8 cellular contexts compared by ENCODE assay signal in genomic region chr15:40282870-40283614, GRCh38. TPM values are rescaled to one million over a fixed set of nuclear protein-coding genes. Genes with fewer than 3 reads are reported as not detected.
A peak's percentile ranks its signal among the peaks of the same experiment; 100 is the strongest.
DNase-seq lines count a peak whose midpoint lies in the region; ATAC-seq, FAIRE-seq and TF ChIP-seq lines count a peak whose summit lies in the region.

Gene ANKRD63 (minus strand): TSS chr15:40283064. CDS start chr15:40282586, 478 bp downstream.

- no peaks in the 10 kb centered on the region for H3K36me3 ChIP-seq in K562 (ENCODE audit: control insufficient read depth, insufficient read depth, low read length)

- H3K4me1 Mint-ChIP-seq in stimulated activated naive CD8-positive, alpha-beta T cell treated with anti-CD3 and anti-CD28 coated beads, Interleukin-15, Interleukin-2, amounts not matched to agents 100 ng/mL and 50 ng/mL, for 24 hours (ENCODE audit: low read depth): peaks cover 12% of the 10 kb centered on the region

- peak within 1 kb of the TSS; percentile 54 to 82; a peak in 3 of 4 replicates for H3K9ac ChIP-seq in K562 (ENCODE audit: insufficient read depth in 1 of 2, low read depth in 2 of 2, low read length in 2 of 2)

- peak within 1 kb of the TSS; percentile 98 for H2AFZ ChIP-seq in K562 (ENCODE audit: low read depth, low read length)

- H3K36me3 Mint-ChIP-seq in stimulated activated naive CD8-positive, alpha-beta T cell treated with anti-CD3 and anti-CD28 coated beads, Interleukin-15, Interleukin-2, amounts not matched to agents 100 ng/mL and 50 ng/mL, for 24 hours (ENCODE audit: low read depth): no peaks in the 10 kb centered on the region

- TF ChIP-seq EP300 in K562 (IDR thresholded peaks at IDR 0.05; ENCODE audit: low read length): no peak

- in situ Hi-C loops in K562 (cut with MboI): no loop called here

- intact Hi-C loops in K562 (cut with micrococcal nuclease): loop anchor here (2.0 to 5.0 kb wide), 2 partner anchors 39 to 140 kb away; partner anchors contain the start of gene INAFM2

- H3K79me2 ChIP-seq in K562 (ENCODE audit: control insufficient read depth, insufficient read depth, low read length): no peaks in the 10 kb centered on the region

- no TSS peak for BruUV-seq in K562 (replicated peaks; lab: Mats Ljungman, UMichigan)

- H3K4me3 ChIP-seq in K562: peak within 1 kb of the TSS; percentile 58

- H3K9me1 ChIP-seq in K562 (ENCODE audit: control insufficient read depth, insufficient read depth, low read length): no peaks in the 10 kb centered on the region

- TF ChIP-seq CTCF in K562 (IDR thresholded peaks at IDR 0.05 in 2 of 3, conservative IDR thresholded peaks at IDR 0.05 in 1 of 3; ENCODE audit: insufficient read depth in 2 of 3, low read depth in 1 of 3, low read length in 3 of 3): no peak

- H3K27ac ChIP-seq in K562 (ENCODE audit: extremely low read depth, low read depth, low read length): no peak within 1 kb of the TSS; the same call in 2 of the 3 replicates

- TF ChIP-seq POLR2A in K562 (conservative IDR thresholded peaks at IDR 0.05): no peak

- CTCF ChIA-PET in K562 (lab: Yijun Ruan, JAX; ENCODE audit: low intra/inter-chr PET ratio): interaction anchor here (1.1 to 6.3 kb wide), 3 partner anchors 27 to 503 kb away, joined by 3 to 87 read pairs (median 8); partner anchors contain the start of gene PLCB2

- peaks cover 26% of the 10 kb centered on the region for H3K27me3 Mint-ChIP-seq in stimulated activated naive CD8-positive, alpha-beta T cell treated with anti-CD3 and anti-CD28 coated beads, Interleukin-15, Interleukin-2, amounts not matched to agents 100 ng/mL and 50 ng/mL, for 24 hours

- peak within 1 kb of the TSS; percentile 53 for H3K4me3 Mint-ChIP-seq in stimulated activated naive CD8-positive, alpha-beta T cell treated with anti-CD3 and anti-CD28 coated beads, Interleukin-15, Interleukin-2, amounts not matched to agents 100 ng/mL and 50 ng/mL, for 24 hours

- no peaks in the 10 kb centered on the region for H3K9me3 ChIP-seq in K562 (replicated peaks; ENCODE audit: control insufficient read depth, insufficient read depth, low read depth, low read length)

- 9% methylated on average over 52 of the region's 76 CpGs for WGBS in K562 (ENCODE audit: insufficient coverage, low coverage, missing lambda C conversion rate)

- peak within 1 kb of the TSS; percentile 87 for H3K4me2 ChIP-seq in K562 (ENCODE audit: insufficient read depth, low read length)

- POLR2A ChIA-PET in K562 (lab: Yijun Ruan, JAX): no interaction called here

- no peak for FAIRE-seq in K562 (lab: Jason Lieb, UNC)

- peaks cover 13 to 48% of the 10 kb centered on the region in 2 experiments for H3K4me1 ChIP-seq in K562 (replicated peaks in 1 of 2; ENCODE audit: control insufficient read depth in 2 of 2, insufficient read depth in 2 of 2, low read length in 2 of 2)

- no peaks in the 10 kb centered on the region for H4K20me1 ChIP-seq in K562 (replicated peaks; ENCODE audit: control insufficient read depth, insufficient read depth, low read length)

- DNase-seq in activated CD4-positive, CD25-positive, alpha-beta regulatory T cell treated with anti-CD3 and anti-CD28 coated beads, Interleukin-2, amount 50 U/mL, for 72 hours: no peak
- DNase-seq in RPMI7951 (ENCODE audit: low read depth): peak; percentile 22
- peak; percentile 58 to 83 (median 76) for DNase-seq in K562 (ENCODE audit: extremely low read depth in 1 of 4, low spot score in 3 of 4)
- no peak for DNase-seq in left lobe of liver (ENCODE audit: low spot score)
- no peak for DNase-seq in amygdala (lab: John Stamatoyannopoulos, UW)
- DNase-seq in kidney glomerular epithelial cell (lab: John Stamatoyannopoulos, UW): no peak

- H3K9me3 Mint-ChIP-seq in stimulated activated naive CD8-positive, alpha-beta T cell treated with anti-CD3 and anti-CD28 coated beads, Interleukin-15, Interleukin-2, amounts not matched to agents 100 ng/mL and 50 ng/mL, for 24 hours: no peaks in the 10 kb centered on the region

- peak; percentile 52 to 54 for ATAC-seq in activated CD4-positive, CD25-positive, alpha-beta regulatory T cell treated with anti-CD3 and anti-CD28 coated beads, Interleukin-2, amount 50 U/mL, for 24 hours
- ATAC-seq in K562: peak; percentile 72
- peak; percentile 4 for ATAC-seq in left lobe of liver

- no peak for TF ChIP-seq RAD21 in K562 (CRISPR knock-in tag; conservative IDR thresholded peaks at IDR 0.05 in 1 of 2, IDR thresholded peaks at IDR 0.05 in 1 of 2)

- no peaks in the 10 kb centered on the region; a peak in 1 of 5 replicates for H3K27me3 ChIP-seq in K562 (ENCODE audit: control insufficient read depth in 2 of 2, insufficient read depth in 2 of 2, low read length in 2 of 2)

- no peak within 1 kb of the TSS for H3K27ac Mint-ChIP-seq in stimulated activated naive CD8-positive, alpha-beta T cell treated with anti-CD3 and anti-CD28 coated beads, Interleukin-15, Interleukin-2, amounts not matched to agents 100 ng/mL and 50 ng/mL, for 24 hours

TF ChIP-seq in K562, 482 proteins besides CTCF, POLR2A, EP300 and RAD21 (continues in another document):
- TF ChIP-seq MTA3 (IDR thresholded peaks at IDR 0.05; ENCODE audit: borderline replicate concordance) (no peak), CREB3 (tag; conservative IDR thresholded peaks at IDR 0.05; ENCODE audit: low read depth) (no peak), ZBTB7A (IDR thresholded peaks at IDR 0.05; ENCODE audit: borderline replicate concordance, control insufficient read depth, low read depth, low read length) (peak; percentile 4; the same call in 1 of the 2 replicates), SRSF7 (optimal IDR thresholded peaks at IDR 0.05; ENCODE audit: low read depth, low read length) (no peak), RB1 (IDR thresholded peaks at IDR 0.05; ENCODE audit: low read depth) (0 out of 2 replicates have a peak, but pooled peaks have one; percentile 7), ZNF444 (CRISPR knock-in tag; IDR thresholded peaks at IDR 0.05) (no peak), ELF1 (tag; IDR thresholded peaks at IDR 0.05) (no peak), E2F6 (IDR thresholded peaks at IDR 0.05; ENCODE audit: borderline replicate concordance in 1 of 2, extremely low read depth in 1 of 2, insufficient read depth in 1 of 2, insufficient read length in 1 of 2, low read depth in 1 of 2, low read length in 1 of 2, poor library complexity in 1 of 2, severe bottlenecking in 1 of 2) (peak in 1 of 2 experiments; percentile 50), CBX1 (IDR thresholded peaks at IDR 0.05; ENCODE audit: low read depth) (peak; percentile 3; the same call in 1 of the 2 replicates), NFIC (IDR thresholded peaks at IDR 0.05) (peak; percentile 55), RBBP5 (IDR thresholded peaks at IDR 0.05; ENCODE audit: borderline replicate concordance, insufficient read depth, low read length, poor library complexity, severe bottlenecking) (peak; percentile 20), OTX1 (CRISPR knock-in tag; IDR thresholded peaks at IDR 0.05) (no peak), PKNOX1 (IDR thresholded peaks at IDR 0.05) (no peak), NCOA6 (IDR thresholded peaks at IDR 0.05) (peak; percentile 84), ZNF41 (CRISPR knock-in tag; conservative IDR thresholded peaks at IDR 0.05) (no peak), CXXC5 (CRISPR knock-in tag; IDR thresholded peaks at IDR 0.05) (peak; percentile 2; the same call in 1 of the 2 replicates), PHF8 (IDR thresholded peaks at IDR 0.05; ENCODE audit: borderline replicate concordance, low read length) (0 out of 2 replicates have a peak, but pooled peaks have one; percentile 6)

RNA-seq across cellular contexts. Expression of gene ANKRD63, which starts in this region (rescaled TPM):
- not detected in 2 replicates for total RNA-seq in RPMI7951 (2014; rRNA removed; shearing (Covaris generic))
- 1.5 TPM in 1 of 2 replicates, not detected in the other for total RNA-seq in K562 (2011; cell fraction: chromatin; rRNA removed; ENCODE audit: low replicate concordance)
- 0.92 and 2.5 TPM in 2 replicates for total RNA-seq in K562 (2011; cell fraction: nucleolus; rRNA removed)
- total RNA-seq in K562 (2011; cell fraction: nucleoplasm; rRNA removed): not detected in 2 replicates
- 2.0 and 2.5 TPM in 2 replicates for total RNA-seq in K562 (2014; rRNA removed)
- total RNA-seq in K562 (2014; rRNA removed; fragmentation: Illumina TruSeq; extraction: Trizol): not detected in 2 replicates
- total RNA-seq in K562 (2015; rRNA removed; fragmentation: Illumina TruSeq; extraction: Trizol): not detected in 2 replicates
- total RNA-seq in K562 (2021): 1.8 and 2.5 TPM in 2 replicates
- 0.19 TPM in 1 of 2 replicates, not detected in the other for polyA plus RNA-seq in K562 (2011; rRNA removed)
- polyA plus RNA-seq in K562 (2011; cell fraction: cytosol; rRNA removed): 0.24 and 2.1 TPM in 2 replicates
- polyA plus RNA-seq in K562 (2011; cell fraction: nucleus; rRNA removed): 2.7 and 5.3 TPM in 2 replicates
- 0.60 and 1.1 TPM in 2 replicates for polyA plus RNA-seq in K562 (2012)
- not detected in 2 replicates for polyA plus RNA-seq in K562 (2014; fragmentation: Illumina TruSeq; extraction: Trizol)
- polyA plus RNA-seq in K562 (2014; fragmentation: Nextera tagmentation; extraction: Ambion mirVana): not detected
- 0.63 and 1.3 TPM in 2 replicates for polyA plus RNA-seq in K562 (2014; rRNA removed)
- not detected in 2 replicates for polyA minus RNA-seq in K562 (2011; rRNA and poly(A)+ RNA removed)
- polyA minus RNA-seq in K562 (2011; cell fraction: cytosol; rRNA and poly(A)+ RNA removed): 1.5 and 3.5 TPM in 2 replicates
- 3.4 and 3.7 TPM in 2 replicates for polyA minus RNA-seq in K562 (2011; cell fraction: nucleus; rRNA and poly(A)+ RNA removed)
- not detected for total RNA-seq in left lobe of liver

Comparison
In these comparisons a context has a peak if more than half of its experiments do, and no peak if none do; other contexts are left out.
1. Peak in DNase-seq in RPMI7951; RNA of the gene not detected or under 1 TPM.
2. Peak in ATAC-seq in left lobe of liver; RNA of the gene not detected or under 1 TPM.
3. ATAC-seq: peak in every context shown above with its lines; median percentile 72 in K562; 53 in activated CD4-positive, CD25-positive, alpha-beta regulatory T cell treated with anti-CD3 and anti-CD28 coated beads, Interleukin-2, amount 50 U/mL, for 24 hours; 4 in left lobe of liver.
4. DNase-seq: peak in K562 (4 of 4); none in activated CD4-positive, CD25-positive, alpha-beta regulatory T cell treated with anti-CD3 and anti-CD28 coated beads, Interleukin-2, amount 50 U/mL, for 72 hours (single experiment), left lobe of liver (single experiment), amygdala (0 of 56) and kidney glomerular epithelial cell (single experiment).